In the genomic region with DNA sequence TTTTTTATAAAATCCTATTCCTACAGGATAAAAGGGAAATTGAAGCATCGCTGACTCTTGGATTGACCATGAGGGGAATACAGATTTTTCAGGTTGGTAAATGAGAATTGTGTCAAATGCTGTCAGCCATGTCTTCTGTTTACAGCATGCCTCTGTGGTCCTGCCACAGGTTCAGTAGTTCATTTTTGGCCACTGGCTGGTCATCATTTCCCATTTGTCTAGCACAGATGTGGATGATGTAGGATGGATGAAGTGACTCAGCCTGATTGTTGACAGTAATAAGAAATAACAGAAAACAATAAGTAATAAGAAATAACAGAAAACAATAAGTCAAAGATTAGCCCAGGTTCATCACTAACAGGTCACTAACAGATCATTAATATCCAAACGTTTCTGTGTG, we compare ENCODE assay signal across 25 cellular contexts.
"Had no signal": no experiment of that assay in that cellular context is flagged by ENCODE, and none has a peak within 500 bp of the region (broad histone marks: within the 10 kb centered on the region; RNA-seq: fewer than 3 reads in every experiment).

No MANE protein-coding gene starts in this region.

- H3K9ac ChIP-seq: KMS-11 had no signal

- H3K4me3 ChIP-seq: body of pancreas, cardiac muscle cell, MG63, SK-N-MC had no signal

- H3K9me3 ChIP-seq: body of pancreas, MG63 had no signal

- H3K27ac ChIP-seq: body of pancreas, cardiac muscle cell, KMS-11, SK-N-MC had no signal

- H3K4me1 ChIP-seq: body of pancreas had no signal

- H3K4me2 ChIP-seq: KMS-11 had no signal

- H3K27me3 ChIP-seq: body of pancreas, cardiac muscle cell, MG63 had no signal

- DNase-seq: activated CD4-positive, alpha-beta T cell treated with anti-CD3 and anti-CD28 coated beads for 48 hours; activated CD4-positive, alpha-beta T cell treated with anti-CD3 and anti-CD28 coated beads, Interleukin-2, amount 50 U/mL, for 4 hours; activated CD4-positive, CD25-positive, alpha-beta regulatory T cell treated with anti-CD3 and anti-CD28 coated beads, Interleukin-2, amount 50 U/mL, for 72 hours; activated CD8-positive, alpha-beta memory T cell treated with anti-CD3 and anti-CD28 coated beads, Interleukin-2, amount 50 U/mL, for 48 hours; activated CD8-positive, alpha-beta T cell treated with anti-CD3 and anti-CD28 coated beads, Interleukin-2, amount 10 ng/mL, durations not matched to agents 7 days and 5 days; activated effector memory CD4-positive, alpha-beta T cell treated with Interleukin-2 at 50 U/mL for 16 hours; activated naive CD4-positive, alpha-beta T cell; activated T-cell treated with anti-CD3 and anti-CD28 coated beads, Interleukin-2, amount 50 U/mL, for 1 hour; aorta; body of pancreas; MG63; MV-4-11; NCI-H1092 treated with DMSO at 0.1 percent for 48 hours; NCI-H1436; NCI-H1694 treated with DMSO at 0.1 percent for 48 hours; NCI-H2029 treated with DMSO at 0.1 percent for 48 hours; NCI-H345; NCI-H510A; NCI-H526 treated with DMSO at 0.1 percent for 48 hours; NCI-H82; OCI-M1; RPMI8226 had no signal
